In the genomic region with DNA sequence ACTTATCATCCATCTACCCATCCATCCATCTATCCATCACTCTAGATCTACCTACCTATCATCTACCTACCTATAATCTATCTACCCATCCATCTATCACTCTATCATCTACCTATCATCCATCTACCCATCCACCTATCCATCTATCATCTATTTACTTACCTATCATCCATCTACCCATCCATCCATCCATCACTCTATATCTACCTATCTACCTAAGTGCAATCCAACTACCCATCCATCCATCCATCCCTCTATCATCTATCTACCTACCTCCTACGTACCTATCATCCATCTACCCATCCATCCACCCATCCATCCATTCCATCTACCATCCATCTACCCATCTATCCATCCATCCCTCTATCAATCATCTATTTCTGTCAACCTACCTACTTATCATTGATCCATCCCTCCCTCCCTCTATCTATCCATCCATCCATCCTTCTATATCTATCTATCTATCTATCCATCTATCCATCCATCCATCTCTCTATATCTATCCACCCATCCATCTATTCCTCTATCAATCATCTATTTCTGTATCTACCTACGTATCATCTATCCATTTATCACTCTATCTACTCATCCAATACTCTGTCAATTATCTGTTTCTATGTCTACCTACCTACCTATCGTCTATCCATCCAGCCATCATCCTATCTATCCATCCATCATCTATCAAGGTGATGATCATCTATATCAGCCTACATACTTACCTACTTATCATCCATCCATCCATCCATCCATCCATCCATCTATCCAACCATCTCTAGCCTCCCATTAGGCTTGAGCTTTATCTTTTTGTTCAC, we compare ENCODE assay signal across 9 cellular contexts.
"Had no signal": no experiment of that assay in that cellular context is flagged by ENCODE, and none has a peak within 500 bp of the region (broad histone marks: within the 10 kb centered on the region; RNA-seq: fewer than 3 reads in every experiment).

No MANE protein-coding gene starts in this region.

- H3K4me3 ChIP-seq: GM23248, HAP-1 had no signal

- H3K9me3 ChIP-seq: HAP-1 had no signal

- H3K9ac ChIP-seq: GM23248, KMS-11 had no signal

- H3K36me3 ChIP-seq: HAP-1 had no signal

- ATAC-seq: HCT116 had no signal

- H3K4me1 ChIP-seq: HAP-1 had no signal

- H3K4me2 ChIP-seq: KMS-11 had no signal

- H3K27ac ChIP-seq: GM23248, KMS-11 had no signal

- H2AFZ ChIP-seq: GM23248 had no signal

- DNase-seq: GM23248, GOT3, H7, HFFc6, Karpas-422, KBM-7 had no signal
